ENCODE assay signal across 8 cellular contexts in the genomic region with DNA sequence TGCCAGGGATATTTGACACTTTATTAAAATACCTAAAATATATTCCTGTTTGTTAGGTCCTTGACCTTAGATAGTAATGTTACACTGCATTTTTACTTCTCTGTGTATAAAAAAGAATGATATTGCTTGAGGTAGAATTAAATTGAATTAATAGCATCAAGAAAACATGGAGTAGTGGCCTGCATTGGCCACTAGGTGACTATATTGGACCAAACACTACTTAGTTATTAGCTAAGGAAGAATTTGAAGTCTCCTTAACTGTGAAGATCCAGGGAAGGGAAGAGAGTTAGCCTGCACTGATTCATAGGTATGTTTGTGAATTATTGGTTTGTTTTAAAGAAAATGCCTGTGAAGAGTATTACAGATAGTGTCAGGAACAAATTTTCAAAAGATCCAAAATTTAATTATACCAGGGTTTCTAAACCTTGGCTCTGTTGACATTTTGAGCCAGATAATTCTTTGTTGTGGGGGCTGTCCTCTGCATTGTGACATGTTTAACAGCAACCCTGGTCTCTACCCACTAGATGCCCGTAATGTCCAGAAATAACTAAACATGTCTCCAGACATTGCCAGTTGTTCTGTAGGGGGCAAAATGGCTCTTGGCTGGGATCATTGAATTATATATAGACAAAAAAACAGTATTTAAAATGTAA.
DNase-seq lines count a peak whose midpoint lies in the region; ATAC-seq and TF ChIP-seq lines count a peak whose summit lies in the region.

No MANE protein-coding gene starts in this region.

- TF ChIP-seq CTCF in GM12865 (IDR thresholded peaks at IDR 0.05; ENCODE audit: insufficient read depth, low read depth, low read length, missing control alignments) (peak; percentile 61), cardiac fibroblast (IDR thresholded peaks at IDR 0.05; ENCODE audit: low read depth, low read length) (peak; percentile 89)

- DNase-seq in GM12865 (ENCODE audit: low read depth) (peak; percentile 47), NCI-H146 treated with DMSO at 0.1 percent for 48 hours (lab: John Stamatoyannopoulos, UW; ENCODE audit: unreplicated experiment) (peak; percentile 3), cardiac fibroblast (ENCODE audit: low read depth in 2 of 2) (peak; percentile 82 to 84), lung microvascular endothelial cell (ENCODE audit: low read depth in 2 of 2) (peak; percentile 55 to 59)
- DNase-seq in CD4-positive, alpha-beta memory T cell, result no peak
- DNase-seq in naive thymus-derived CD8-positive, alpha-beta T cell, result no peak
- no peak for DNase-seq in stimulated activated naive CD8-positive, alpha-beta T cell treated with anti-CD3 and anti-CD28 coated beads, Interleukin-15, Interleukin-2, amounts not matched to agents 100 U/mL and 50 U/mL, for 24 hours

- no peaks in the 10 kb centered on the region for H3K4me1 ChIP-seq in CD4-positive, alpha-beta memory T cell (ENCODE audit: insufficient read depth, low read length)

- H3K9me3 ChIP-seq in CD4-positive, alpha-beta memory T cell (ENCODE audit: control insufficient read depth in 1 of 2, low read length in 2 of 2), result no peaks in the 10 kb centered on the region

- no peak overlapping the region for H3K4me3 Mint-ChIP-seq in CD4-positive, alpha-beta memory T cell
- H3K4me3 Mint-ChIP-seq in naive thymus-derived CD8-positive, alpha-beta T cell, result no peak overlapping the region

- POLR2A ChIA-PET in CD4-positive, alpha-beta memory T cell (lab: Charles Lee; ENCODE audit: partially characterized antibody), result no interaction called here
- POLR2A ChIA-PET in naive thymus-derived CD8-positive, alpha-beta T cell (lab: Charles Lee), result no interaction called here

- peaks cover 10 to 11% of the 10 kb centered on the region in 2 donors for H3K27me3 Mint-ChIP-seq in CD4-positive, alpha-beta memory T cell
- peaks cover 5 to 47% (median 17%) of the 10 kb centered on the region in 5 donors for H3K27me3 Mint-ChIP-seq in naive thymus-derived CD8-positive, alpha-beta T cell

- no peak overlapping the region for H3K27ac Mint-ChIP-seq in CD4-positive, alpha-beta memory T cell
- H3K27ac Mint-ChIP-seq in naive thymus-derived CD8-positive, alpha-beta T cell, result no peak overlapping the region

- H3K4me3 ChIP-seq in GM12865 (ENCODE audit: low read depth, low read length), result no peak overlapping the region
- no peak overlapping the region for H3K4me3 ChIP-seq in cardiac fibroblast (replicated peaks in 1 of 2; ENCODE audit: low read depth in 2 of 2, low read length in 2 of 2)
- H3K4me3 ChIP-seq in CD4-positive, alpha-beta memory T cell (ENCODE audit: low read length in 2 of 2), result no peak overlapping the region

- H3K36me3 ChIP-seq in CD4-positive, alpha-beta memory T cell (ENCODE audit: insufficient read depth, low read length), result no peaks in the 10 kb centered on the region

- no peak overlapping the region for H3K27ac ChIP-seq in CD4-positive, alpha-beta memory T cell (ENCODE audit: low read depth, low read length)

- no peak for ATAC-seq in GM21737 (IDR thresholded peaks at IDR 0.05; ENCODE audit: unreplicated experiment)
- no peak for ATAC-seq in naive thymus-derived CD8-positive, alpha-beta T cell
- no peak for ATAC-seq in stimulated activated naive CD8-positive, alpha-beta T cell treated with anti-CD3 and anti-CD28 coated beads, Interleukin-15, Interleukin-2, amounts not matched to agents 100 U/mL and 50 U/mL, for 24 hours

- no peaks in the 10 kb centered on the region for H3K36me3 Mint-ChIP-seq in CD4-positive, alpha-beta memory T cell
- no peaks in the 10 kb centered on the region for H3K36me3 Mint-ChIP-seq in naive thymus-derived CD8-positive, alpha-beta T cell

- no peaks in the 10 kb centered on the region for H3K9me3 Mint-ChIP-seq in CD4-positive, alpha-beta memory T cell
- no peaks in the 10 kb centered on the region for H3K9me3 Mint-ChIP-seq in naive thymus-derived CD8-positive, alpha-beta T cell

- H3K4me1 Mint-ChIP-seq in CD4-positive, alpha-beta memory T cell, result no peaks in the 10 kb centered on the region
- no peaks in the 10 kb centered on the region for H3K4me1 Mint-ChIP-seq in naive thymus-derived CD8-positive, alpha-beta T cell

- intact Hi-C loops in CD4-positive, alpha-beta memory T cell (cut with micrococcal nuclease), result no loop called here

- CTCF ChIA-PET in CD4-positive, alpha-beta memory T cell (lab: Charles Lee; ENCODE audit: partially characterized antibody), result interaction anchor here (1.4 kb wide), 1 partner anchor 429 kb away, joined by 3 read pairs; no protein-coding TSS in a partner anchor

- H3K27me3 ChIP-seq in CD4-positive, alpha-beta memory T cell (ENCODE audit: insufficient read depth, low read length), result no peaks in the 10 kb centered on the region

Comparison
In these comparisons a context has a peak if more than half of its experiments do, and no peak if none do; other contexts are left out.
1. DNase-seq: peak in GM12865 (single experiment), NCI-H146 treated with DMSO at 0.1 percent for 48 hours (single experiment), cardiac fibroblast (2 of 2) and lung microvascular endothelial cell (2 of 2); none in CD4-positive, alpha-beta memory T cell (0 of 5), naive thymus-derived CD8-positive, alpha-beta T cell (0 of 10) and stimulated activated naive CD8-positive, alpha-beta T cell treated with anti-CD3 and anti-CD28 coated beads, Interleukin-15, Interleukin-2, amounts not matched to agents 100 U/mL and 50 U/mL, for 24 hours (single experiment).